ENCODE assay signal across 14 cellular contexts in the genomic region with DNA sequence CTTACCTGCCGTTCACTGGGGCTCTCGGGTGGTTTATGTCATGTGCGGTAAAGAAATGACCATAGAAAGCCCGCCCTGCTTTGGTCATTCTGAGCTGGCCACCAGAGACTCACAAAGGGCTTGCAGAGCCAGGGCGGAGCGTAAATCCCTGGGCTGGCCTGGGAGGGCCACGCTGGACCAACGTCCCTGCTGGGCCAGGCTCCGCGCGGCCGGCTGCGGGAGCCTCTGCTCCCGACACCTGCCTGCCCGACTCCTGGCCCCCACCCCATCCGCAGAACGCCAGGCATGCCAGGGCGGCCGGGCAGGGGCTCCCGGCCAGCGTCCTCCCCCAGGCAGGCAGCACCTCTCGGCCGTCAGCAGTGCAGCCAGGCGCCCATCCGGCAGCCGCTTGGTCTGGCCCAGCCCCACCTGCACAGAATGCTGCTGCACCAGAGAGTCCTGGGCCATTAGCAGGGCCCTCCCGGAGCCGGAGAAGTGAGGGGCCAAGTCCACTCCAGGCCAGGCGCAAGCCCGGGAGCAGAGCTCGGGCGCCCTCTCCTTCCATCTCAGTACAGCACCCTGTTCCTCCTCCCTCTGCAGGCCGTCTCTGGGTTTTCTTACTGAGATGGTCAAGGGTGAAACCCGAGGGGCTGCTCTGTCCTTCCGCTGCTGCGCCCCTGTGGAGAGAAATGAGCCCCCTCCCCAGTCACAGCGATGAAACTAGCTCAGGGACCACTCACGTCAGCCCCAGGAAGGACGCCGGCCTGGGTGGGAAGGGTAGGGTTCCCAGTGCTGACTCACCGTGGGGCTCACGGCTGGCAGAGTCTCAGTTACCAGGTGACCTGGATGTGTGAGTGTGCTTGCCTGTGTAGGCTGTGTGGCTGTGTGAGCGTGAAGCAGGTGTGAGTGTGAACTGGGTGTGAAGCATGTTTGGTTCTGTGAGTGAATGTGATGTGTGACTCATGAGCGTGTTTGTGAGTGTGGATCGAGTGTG.
DNase-seq lines count a peak whose midpoint lies in the region; ATAC-seq and TF ChIP-seq lines count a peak whose summit lies in the region.
"Had no signal": no experiment of that assay in that cellular context is flagged by ENCODE, and none has a peak within 500 bp of the region (broad histone marks: within the 10 kb centered on the region; RNA-seq: fewer than 3 reads in every experiment).

No MANE protein-coding gene starts in this region.

- H3K9me3 ChIP-seq in RWPE2 (ENCODE audit: severe bottlenecking), result no peaks in the 10 kb centered on the region
- no peaks in the 10 kb centered on the region for H3K9me3 ChIP-seq in left ventricle myocardium inferior (replicated peaks)

- DNase-seq in G401 (ENCODE audit: low spot score) (peak; percentile 72), RWPE2 (ENCODE audit: low spot score) (no peak), left ventricle myocardium inferior (no peak), sciatic nerve (ENCODE audit: low spot score) (no peak), GM19240 (ENCODE audit: insufficient read length, low spot score) (no peak)
- DNase-seq in activated CD4-positive, alpha-beta T cell treated with anti-CD3 and anti-CD28 coated beads, Interleukin-2, amount 50 U/mL, for 4 hours, result no peak
- no peak for DNase-seq in stimulated activated CD4-positive, alpha-beta T cell treated with anti-CD3 and anti-CD28 coated beads, Interleukin-2, amount 100 ng/mL, for 48 hours
- DNase-seq: activated CD4-positive, alpha-beta T cell treated with anti-CD3 and anti-CD28 coated beads for 36 hours; activated gamma-delta T cell treated with Interleukin-2 at 50 U/mL for 16 hours; NCI-H1048; NCI-H748 treated with DMSO at 0.1 percent for 48 hours; nucleus accumbens; stimulated activated CD4-positive, alpha-beta T cell treated with anti-CD3 and anti-CD28 coated beads, Interleukin-4, amount 100 ng/mL, for 4 hours had no signal

- intact Hi-C loops in left ventricle myocardium inferior (cut with micrococcal nuclease), result no loop called here
- intact Hi-C loops in sciatic nerve (cut with DNase I), result no loop called here

- H3K4me3 ChIP-seq in RWPE2 (ENCODE audit: severe bottlenecking) (no peak overlapping the region), left ventricle myocardium inferior (peak overlapping the region; percentile 24)

- H3K27me3 ChIP-seq in RWPE2 (ENCODE audit: insufficient read depth, poor library complexity, severe bottlenecking) (no peaks in the 10 kb centered on the region), left ventricle myocardium inferior (ENCODE audit: low read depth) (peaks cover 5% of the 10 kb centered on the region)

- H3K4me1 ChIP-seq in RWPE2 (ENCODE audit: insufficient read depth, poor library complexity, severe bottlenecking), result no peaks in the 10 kb centered on the region
- H3K4me1 ChIP-seq in left ventricle myocardium inferior, result no peaks in the 10 kb centered on the region

- in situ Hi-C loops in G401 (cut with HindIII; ENCODE audit: low sequenced_read_pairs), result no loop called here

- peak; percentile 53 for ATAC-seq in RWPE2 (ENCODE audit: low read depth)
- ATAC-seq in sciatic nerve, result peak; percentile 15
- no peak for ATAC-seq in HG03025 (IDR thresholded peaks at IDR 0.05; ENCODE audit: low FRiP score, unreplicated experiment)
- ATAC-seq: activated CD4-positive, alpha-beta T cell treated with anti-CD3 and anti-CD28 coated beads for 36 hours had no signal

- no peak for TF ChIP-seq CTCF in RWPE2 (IDR thresholded peaks at IDR 0.05; ENCODE audit: poor library complexity, severe bottlenecking)
- no peak for TF ChIP-seq CTCF in left ventricle myocardium inferior (IDR thresholded peaks at IDR 0.05; ENCODE audit: borderline replicate concordance)

- H3K36me3 ChIP-seq in RWPE2 (ENCODE audit: low read depth) (no peaks in the 10 kb centered on the region), left ventricle myocardium inferior (no peaks in the 10 kb centered on the region)

- H3K27ac ChIP-seq in RWPE2 (ENCODE audit: poor library complexity, severe bottlenecking) (no peak overlapping the region), left ventricle myocardium inferior (replicated peaks) (no peak overlapping the region)
